Comparison of ENCODE assay signal across 14 cellular contexts in the genomic region with DNA sequence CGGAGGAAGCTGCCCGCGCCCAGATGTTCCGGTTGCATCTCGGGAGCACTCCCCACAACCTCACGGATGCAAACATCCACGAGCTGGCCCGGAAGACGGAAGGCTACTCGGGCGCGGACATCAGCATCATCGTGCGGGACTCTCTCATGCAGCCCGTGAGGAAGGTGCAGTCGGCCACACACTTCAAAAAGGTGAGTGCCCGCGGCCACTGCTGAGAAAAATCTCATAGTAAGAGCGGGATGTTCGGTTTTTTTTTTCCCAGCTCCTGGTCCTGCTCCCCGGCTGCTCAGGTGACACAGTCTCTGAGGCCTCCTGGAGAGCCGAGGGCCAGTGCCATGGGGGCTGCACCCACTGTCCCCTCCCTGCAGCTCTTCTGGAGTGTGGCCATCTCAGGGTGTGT. TPM values are rescaled to one million over a fixed set of nuclear protein-coding genes. Genes with fewer than 3 reads are reported as not detected.
DNase-seq lines count a peak whose midpoint lies in the region; ATAC-seq and TF ChIP-seq lines count a peak whose summit lies in the region.
"Had no signal": no experiment of that assay in that cellular context is flagged by ENCODE, and none has a peak within 500 bp of the region (broad histone marks: within the 10 kb centered on the region; RNA-seq: fewer than 3 reads in every experiment).

No MANE protein-coding gene starts in this region.

- no TSS peak for BruUV-seq in IMR-90 (replicated peaks; lab: Mats Ljungman, UMichigan)

- H3K9me3 Mint-ChIP-seq in chondrocyte (ENCODE audit: low read depth) (no peaks in the 10 kb centered on the region), neural crest cell (no peaks in the 10 kb centered on the region)
- no peaks in the 10 kb centered on the region for H3K9me3 Mint-ChIP-seq in activated CD4-positive, alpha-beta memory T cell treated with anti-CD3 and anti-CD28 coated beads for 36 hours
- H3K9me3 Mint-ChIP-seq in naive thymus-derived CD4-positive, alpha-beta T cell, result no peaks in the 10 kb centered on the region
- H3K9me3 Mint-ChIP-seq: IgD-negative memory B cell had no signal

- TF ChIP-seq RAD21 in IMR-90 (IDR thresholded peaks at IDR 0.05; ENCODE audit: low read length), result no peak

- H3K4me1 Mint-ChIP-seq in chondrocyte (ENCODE audit: low read depth) (peaks cover 13% of the 10 kb centered on the region), neural crest cell (peaks cover 5% of the 10 kb centered on the region)
- peaks cover 19% of the 10 kb centered on the region for H3K4me1 Mint-ChIP-seq in activated CD4-positive, alpha-beta memory T cell treated with anti-CD3 and anti-CD28 coated beads for 36 hours (ENCODE audit: low read depth)
- peaks cover 8 to 27% (median 17%) of the 10 kb centered on the region in 7 donors for H3K4me1 Mint-ChIP-seq in naive thymus-derived CD4-positive, alpha-beta T cell

- POLR2A ChIA-PET in IMR-90 (lab: Charles Lee; ENCODE audit: unreplicated experiment), result no interaction called here
- POLR2A ChIA-PET in activated CD4-positive, alpha-beta memory T cell treated with anti-CD3 and anti-CD28 coated beads for 36 hours (lab: Charles Lee), result no interaction called here
- POLR2A ChIA-PET in naive thymus-derived CD4-positive, alpha-beta T cell (lab: Charles Lee), result no interaction called here

- no peak overlapping the region for H3K23ac ChIP-seq in IMR-90 (ENCODE audit: low read depth, low read length)

- no peak for TF ChIP-seq POLR2A in IMR-90 (IDR thresholded peaks at IDR 0.05; ENCODE audit: low read depth, low read length)

- peaks cover 66% of the 10 kb centered on the region for H3K4me1 ChIP-seq in BLaER1
- H3K4me1 ChIP-seq in IMR-90 (ENCODE audit: control insufficient read depth, insufficient read depth, low read length), result no peaks in the 10 kb centered on the region
- H3K4me1 ChIP-seq in naive thymus-derived CD4-positive, alpha-beta T cell (ENCODE audit: control insufficient read depth in 2 of 2, insufficient read depth in 2 of 2, low read length in 2 of 2), result no peaks in the 10 kb centered on the region
- H3K4me1 ChIP-seq in effector memory CD4-positive, alpha-beta T cell (ENCODE audit: control insufficient read depth, insufficient read depth, low read length, poor library complexity, severe bottlenecking), result no peaks in the 10 kb centered on the region

- no peak overlapping the region for H2BK5ac ChIP-seq in IMR-90 (ENCODE audit: low read depth, low read length, poor library complexity, severe bottlenecking)

- peak overlapping the region; percentile 44; the same call in 1 of the 2 replicates for H3K4me3 ChIP-seq in BLaER1
- H3K4me3 ChIP-seq in IMR-90 (ENCODE audit: insufficient read depth, low read depth, low read length), result no peak overlapping the region
- H3K4me3 ChIP-seq in naive thymus-derived CD4-positive, alpha-beta T cell (ENCODE audit: low read length), result no peak overlapping the region
- H3K4me3 ChIP-seq in effector memory CD4-positive, alpha-beta T cell (ENCODE audit: insufficient read depth, low read depth, low read length, poor library complexity, severe bottlenecking), result no peak overlapping the region

- H3K27ac Mint-ChIP-seq in chondrocyte (ENCODE audit: unreplicated experiment) (no peak overlapping the region), neural crest cell (ENCODE audit: unreplicated experiment) (peak overlapping the region; percentile 15)
- H3K27ac Mint-ChIP-seq in activated CD4-positive, alpha-beta memory T cell treated with anti-CD3 and anti-CD28 coated beads for 36 hours, result no peak overlapping the region
- peak overlapping the region in 2 of 9 donors; percentile 43 to 56 for H3K27ac Mint-ChIP-seq in naive thymus-derived CD4-positive, alpha-beta T cell

- no peak overlapping the region for H4K5ac ChIP-seq in IMR-90 (ENCODE audit: low read depth, low read length)

- no peak overlapping the region for H2BK15ac ChIP-seq in IMR-90 (ENCODE audit: low read depth, low read length)

- peaks cover 100% of the 10 kb centered on the region for H3K36me3 ChIP-seq in BLaER1
- peaks cover 83% of the 10 kb centered on the region for H3K36me3 ChIP-seq in IMR-90 (ENCODE audit: control insufficient read depth, insufficient read depth, low read length)
- peaks cover 27 to 92% (median 33%) of the 10 kb centered on the region in 3 experiments for H3K36me3 ChIP-seq in naive thymus-derived CD4-positive, alpha-beta T cell (ENCODE audit: control insufficient read depth in 2 of 3, insufficient read depth in 3 of 3, low read length in 3 of 3)
- H3K36me3 ChIP-seq in effector memory CD4-positive, alpha-beta T cell (ENCODE audit: control insufficient read depth, insufficient read depth, low read length), result peaks cover 88% of the 10 kb centered on the region

- peak overlapping the region; percentile 60 for H3K27ac ChIP-seq in BLaER1
- no peak overlapping the region for H3K27ac ChIP-seq in IMR-90 (ENCODE audit: insufficient read depth, low read length)
- H3K27ac ChIP-seq in naive thymus-derived CD4-positive, alpha-beta T cell (ENCODE audit: low read depth, low read length), result no peak overlapping the region
- H3K27ac ChIP-seq in effector memory CD4-positive, alpha-beta T cell (ENCODE audit: insufficient read depth, low read length, poor library complexity, severe bottlenecking), result no peak overlapping the region

- H3K18ac ChIP-seq in IMR-90 (ENCODE audit: low read depth, low read length), result no peak overlapping the region

- peaks cover 34 to 79% of the 10 kb centered on the region in 2 experiments for H3K79me1 ChIP-seq in IMR-90 (ENCODE audit: low read depth in 1 of 2, low read length in 2 of 2)

- TF ChIP-seq CTCF in IMR-90 (conservative IDR thresholded peaks at IDR 0.05; ENCODE audit: low read depth, low read length), result no peak
- no peak for TF ChIP-seq CTCF in chondrocyte (IDR thresholded peaks at IDR 0.05)
- TF ChIP-seq CTCF in neural crest cell (conservative IDR thresholded peaks at IDR 0.05), result no peak

- H3K9me3 ChIP-seq in BLaER1, result no peaks in the 10 kb centered on the region
- H3K9me3 ChIP-seq in IMR-90 (ENCODE audit: control insufficient read depth, insufficient read depth, low read length), result no peaks in the 10 kb centered on the region
- H3K9me3 ChIP-seq in naive thymus-derived CD4-positive, alpha-beta T cell (ENCODE audit: control insufficient read depth in 2 of 3, low read length in 3 of 3), result no peaks in the 10 kb centered on the region
- no peaks in the 10 kb centered on the region for H3K9me3 ChIP-seq in effector memory CD4-positive, alpha-beta T cell (ENCODE audit: control insufficient read depth, low read length)

- H2BK20ac ChIP-seq in IMR-90 (ENCODE audit: low read depth, low read length), result no peak overlapping the region

- H4K20me1 ChIP-seq in BLaER1 (peaks cover 99% of the 10 kb centered on the region), IMR-90 (ENCODE audit: insufficient read depth, low read length) (peaks cover 42% of the 10 kb centered on the region)

- H2AFZ ChIP-seq in IMR-90 (replicated peaks; ENCODE audit: low read length, poor library complexity), result no peak overlapping the region

- ATAC-seq in IMR-90 (ENCODE audit: low read depth), result no peak
- ATAC-seq in naive thymus-derived CD4-positive, alpha-beta T cell, result no peak

- no peak overlapping the region for H4K91ac ChIP-seq in IMR-90 (ENCODE audit: insufficient read depth, low read depth, low read length)

- no peaks in the 10 kb centered on the region for H3K27me3 Mint-ChIP-seq in chondrocyte (ENCODE audit: low read depth)
- no peaks in the 10 kb centered on the region for H3K27me3 Mint-ChIP-seq in neural crest cell (ENCODE audit: low read depth)
- no peaks in the 10 kb centered on the region for H3K27me3 Mint-ChIP-seq in activated CD4-positive, alpha-beta memory T cell treated with anti-CD3 and anti-CD28 coated beads for 36 hours
- no peaks in the 10 kb centered on the region for H3K27me3 Mint-ChIP-seq in naive thymus-derived CD4-positive, alpha-beta T cell
- H3K27me3 Mint-ChIP-seq: CD4-positive, alpha-beta memory T cell; IgD-negative memory B cell had no signal

- H3K9ac ChIP-seq in BLaER1, result peak overlapping the region; percentile 33
- H3K9ac ChIP-seq in IMR-90 (ENCODE audit: low read depth, low read length), result no peak overlapping the region

- intact Hi-C loops in IMR-90 (cut with micrococcal nuclease), result no loop called here
- intact Hi-C loops in activated CD4-positive, alpha-beta memory T cell treated with anti-CD3 and anti-CD28 coated beads for 36 hours (cut with micrococcal nuclease), result loop anchor here (10.0 kb wide), 1 partner anchor 1046 kb away; no protein-coding TSS in a partner anchor
- intact Hi-C loops in naive thymus-derived CD4-positive, alpha-beta T cell (cut with micrococcal nuclease), result no loop called here

- dilution Hi-C loops in IMR-90 (cut with HindIII; ENCODE audit: low sequenced_read_pairs, unreplicated experiment), result no loop called here

- H3K9me1 ChIP-seq in IMR-90 (ENCODE audit: insufficient read depth, low read length), result peaks cover 6% of the 10 kb centered on the region

- no peak for DNase-seq in IMR-90
- DNase-seq in chondrocyte (ENCODE audit: low spot score), result peak; percentile 79
- DNase-seq in neural crest cell (ENCODE audit: low read depth, low spot score), result no peak
- DNase-seq in activated CD4-positive, alpha-beta memory T cell treated with anti-CD3 and anti-CD28 coated beads for 36 hours, result no peak
- no peak for DNase-seq in activated effector memory CD4-positive, alpha-beta T cell treated with anti-CD3 and anti-CD28 coated beads, Interleukin-2, amount 50 U/mL, for 16 hours
- no peak for DNase-seq in naive thymus-derived CD4-positive, alpha-beta T cell
- no peak for DNase-seq in effector memory CD4-positive, alpha-beta T cell
- DNase-seq: CD4-positive, alpha-beta memory T cell; NCI-H1105; NCI-H1694; NCI-H524 treated with DMSO at 0.1 percent for 48 hours had no signal

- no peak overlapping the region for H2BK120ac ChIP-seq in IMR-90 (ENCODE audit: low read depth, low read length)

- H3K27me3 ChIP-seq in BLaER1 (no peaks in the 10 kb centered on the region), IMR-90 (ENCODE audit: control insufficient read depth, insufficient read depth, low read length) (no peaks in the 10 kb centered on the region)
- no peaks in the 10 kb centered on the region for H3K27me3 ChIP-seq in naive thymus-derived CD4-positive, alpha-beta T cell (ENCODE audit: control insufficient read depth in 2 of 2, insufficient read depth in 2 of 2, low read length in 2 of 2)
- no peaks in the 10 kb centered on the region for H3K27me3 ChIP-seq in effector memory CD4-positive, alpha-beta T cell (replicated peaks; ENCODE audit: control insufficient read depth, insufficient read depth, low read length, poor library complexity, severe bottlenecking)

- H3K4me3 Mint-ChIP-seq in chondrocyte (ENCODE audit: unreplicated experiment), result no peak overlapping the region
- peak overlapping the region; percentile 18 for H3K4me3 Mint-ChIP-seq in neural crest cell
- no peak overlapping the region for H3K4me3 Mint-ChIP-seq in activated CD4-positive, alpha-beta memory T cell treated with anti-CD3 and anti-CD28 coated beads for 36 hours
- no peak overlapping the region for H3K4me3 Mint-ChIP-seq in naive thymus-derived CD4-positive, alpha-beta T cell
- H3K4me3 Mint-ChIP-seq: CD4-positive, alpha-beta memory T cell had no signal

- no peak overlapping the region for H4K8ac ChIP-seq in IMR-90 (ENCODE audit: low read depth in 2 of 2, low read length in 2 of 2)

- WGBS in IMR-90 (ENCODE audit: extremely low coverage in 2 of 2, insufficient read length in 1 of 2), 2 experiments, result 92% methylated on average over 14 of the region's 22 CpGs; no CpG with 5 or more reads in 1 of the 2 experiments

- peak overlapping the region; percentile 72 for H2AK9ac ChIP-seq in IMR-90 (replicated peaks; ENCODE audit: low read depth, low read length, poor library complexity)

- CTCF ChIA-PET in IMR-90 (lab: Yijun Ruan, JAX), result no interaction called here
- CTCF ChIA-PET in activated CD4-positive, alpha-beta memory T cell treated with anti-CD3 and anti-CD28 coated beads for 36 hours (lab: Charles Lee), result no interaction called here
- CTCF ChIA-PET in naive thymus-derived CD4-positive, alpha-beta T cell (lab: Charles Lee), result no interaction called here

- peak overlapping the region; percentile 81 for H3K4me2 ChIP-seq in BLaER1
- H3K4me2 ChIP-seq in IMR-90 (ENCODE audit: low read depth, low read length), result no peak overlapping the region

- H3K4ac ChIP-seq in IMR-90 (ENCODE audit: low read depth, low read length), result no peak overlapping the region

- no peak overlapping the region for H3K56ac ChIP-seq in IMR-90 (ENCODE audit: extremely low read depth, insufficient read depth, low read length)

- in situ Hi-C loops in IMR-90 (cut with MboI; ENCODE audit: low sequenced_read_pairs), result no loop called here

- H3K14ac ChIP-seq in IMR-90 (replicated peaks; ENCODE audit: low read depth, low read length), result no peak overlapping the region

- H2AK5ac ChIP-seq in IMR-90 (ENCODE audit: low read depth, low read length), result no peak overlapping the region

- H3K36me3 Mint-ChIP-seq in chondrocyte (ENCODE audit: low read depth) (peaks cover 35% of the 10 kb centered on the region), neural crest cell (ENCODE audit: low read depth) (peaks cover 25% of the 10 kb centered on the region)
- peaks cover 38% of the 10 kb centered on the region for H3K36me3 Mint-ChIP-seq in activated CD4-positive, alpha-beta memory T cell treated with anti-CD3 and anti-CD28 coated beads for 36 hours
- H3K36me3 Mint-ChIP-seq in naive thymus-derived CD4-positive, alpha-beta T cell, result peaks cover 6 to 37% (median 17%) of the 10 kb centered on the region in 5 donors

RNA-seq across cellular contexts. Expression of a gene that starts 9.3 kb away (rescaled TPM):
- 4.5 and 7.5 TPM in 2 replicates for total RNA-seq in IMR-90 (2012; rRNA removed)
- polyA plus RNA-seq in IMR-90 (2012; rRNA removed), result 6.4 and 7.6 TPM in 2 replicates
- 10.9 and 17.5 TPM in 2 replicates for polyA plus RNA-seq in IMR-90 (2012; cell fraction: cytosol; rRNA removed)
- 6.6 and 10.2 TPM in 2 replicates for polyA plus RNA-seq in IMR-90 (2012; cell fraction: nucleus; rRNA removed; ENCODE audit: low replicate concordance)
- total RNA-seq in chondrocyte, result 11.5 to 16.2 TPM (median 15.3 TPM) in 3 replicates
- total RNA-seq in neural crest cell, result 19.4 and 20.1 TPM in 2 replicates
- total RNA-seq in activated CD4-positive, alpha-beta memory T cell treated with anti-CD3 and anti-CD28 coated beads for 36 hours, result 10 to 100 TPM; 16.2 to 17.6 TPM
- total RNA-seq in naive thymus-derived CD4-positive, alpha-beta T cell, result 10 to 100 TPM in 2 of 5 experiments, 1 to 10 TPM in 3; 4.6 to 11.8 (median 9.5) TPM
- 10 to 100 TPM; 15.9 to 24.5 TPM for polyA plus RNA-seq in naive thymus-derived CD4-positive, alpha-beta T cell

RNA-seq across cellular contexts. Expression of a gene that starts 9.9 kb away (rescaled TPM):
- total RNA-seq in IMR-90 (2012; rRNA removed) (23.3 and 25.3 TPM in 2 replicates), chondrocyte (27.3 to 30.5 TPM (median 29.2 TPM) in 3 replicates), neural crest cell (35.3 and 36.5 TPM in 2 replicates)
- polyA plus RNA-seq in IMR-90 (2012; rRNA removed), result 23.3 and 25.2 TPM in 2 replicates
- polyA plus RNA-seq in IMR-90 (2012; cell fraction: cytosol; rRNA removed), result 21.9 TPM in 2 replicates
- polyA plus RNA-seq in IMR-90 (2012; cell fraction: nucleus; rRNA removed; ENCODE audit: low replicate concordance), result 43.1 and 50.4 TPM in 2 replicates
- 10 to 100 TPM; 32.1 to 33.0 TPM for total RNA-seq in activated CD4-positive, alpha-beta memory T cell treated with anti-CD3 and anti-CD28 coated beads for 36 hours
- 10 to 100 TPM; 36.7 to 53.7 (median 46.9) TPM for total RNA-seq in naive thymus-derived CD4-positive, alpha-beta T cell
- polyA plus RNA-seq in naive thymus-derived CD4-positive, alpha-beta T cell, result 10 to 100 TPM; 29.7 to 44.4 TPM

RNA-seq across cellular contexts. Expression of a gene that starts 18.3 kb away (rescaled TPM):
- total RNA-seq in IMR-90 (2012; rRNA removed), result 19.4 and 26.2 TPM in 2 replicates
- 22.8 and 23.4 TPM in 2 replicates for polyA plus RNA-seq in IMR-90 (2012; rRNA removed)
- 16.0 and 27.1 TPM in 2 replicates for polyA plus RNA-seq in IMR-90 (2012; cell fraction: cytosol; rRNA removed)
- polyA plus RNA-seq in IMR-90 (2012; cell fraction: nucleus; rRNA removed; ENCODE audit: low replicate concordance), result 19.7 and 25.4 TPM in 2 replicates
- total RNA-seq in chondrocyte, result 34.1 to 45.7 TPM (median 36.8 TPM) in 3 replicates
- total RNA-seq in neural crest cell, result 64.2 and 67.6 TPM in 2 replicates
- 10 to 100 TPM; 25.4 to 27.9 TPM for total RNA-seq in activated CD4-positive, alpha-beta memory T cell treated with anti-CD3 and anti-CD28 coated beads for 36 hours
- 10 to 100 TPM; 29.5 to 73.7 (median 37.4) TPM for total RNA-seq in naive thymus-derived CD4-positive, alpha-beta T cell
- polyA plus RNA-seq in naive thymus-derived CD4-positive, alpha-beta T cell, result 10 to 100 TPM; 38.7 to 52.0 TPM

RNA-seq across cellular contexts. Expression of a gene that starts 18.5 kb away (rescaled TPM):
- 28.3 and 40.5 TPM in 2 replicates for total RNA-seq in IMR-90 (2012; rRNA removed)
- 10.6 and 14.0 TPM in 2 replicates for polyA plus RNA-seq in IMR-90 (2012; rRNA removed)
- polyA plus RNA-seq in IMR-90 (2012; cell fraction: cytosol; rRNA removed), result 3.4 and 16.1 TPM in 2 replicates
- 3.0 and 8.0 TPM in 2 replicates for polyA plus RNA-seq in IMR-90 (2012; cell fraction: nucleus; rRNA removed; ENCODE audit: low replicate concordance)
- total RNA-seq in chondrocyte, result 17.2 to 28.8 TPM (median 18.6 TPM) in 3 replicates
- total RNA-seq in neural crest cell, result 42.0 and 42.3 TPM in 2 replicates
- total RNA-seq in activated CD4-positive, alpha-beta memory T cell treated with anti-CD3 and anti-CD28 coated beads for 36 hours, result 10 to 100 TPM; 43.3 to 47.1 TPM
- 10 to 100 TPM; 22.1 to 40.9 (median 30.3) TPM for total RNA-seq in naive thymus-derived CD4-positive, alpha-beta T cell
- polyA plus RNA-seq in naive thymus-derived CD4-positive, alpha-beta T cell, result 10 to 100 TPM; 19.5 to 20.2 TPM

RNA-seq across cellular contexts. Expression of a gene that starts 30.5 kb away (rescaled TPM):
- total RNA-seq in IMR-90 (2012; rRNA removed), result not detected in 2 replicates
- 0.10 and 0.20 TPM in 2 replicates for polyA plus RNA-seq in IMR-90 (2012; rRNA removed)
- polyA plus RNA-seq in IMR-90 (2012; cell fraction: cytosol; rRNA removed), result not detected in 2 replicates
- 0.08 and 0.73 TPM in 2 replicates for polyA plus RNA-seq in IMR-90 (2012; cell fraction: nucleus; rRNA removed; ENCODE audit: low replicate concordance)
- 0.38 to 0.65 TPM (median 0.55 TPM) in 3 replicates for total RNA-seq in chondrocyte
- total RNA-seq in neural crest cell, result 0.56 and 0.82 TPM in 2 replicates
- under 1 TPM; 0.58 to 0.86 TPM for total RNA-seq in activated CD4-positive, alpha-beta memory T cell treated with anti-CD3 and anti-CD28 coated beads for 36 hours
- total RNA-seq in naive thymus-derived CD4-positive, alpha-beta T cell, result 1 to 10 TPM; 1.8 to 6.3 (median 2.9) TPM
- polyA plus RNA-seq in naive thymus-derived CD4-positive, alpha-beta T cell, result under 1 TPM in 1 of 2 donors, not detected in 1; 0.21 TPM
- total RNA-seq: LHCN-M2 had no signal
- polyA plus RNA-seq: IgD-negative memory B cell had no signal
